8 cellular contexts compared by ENCODE assay signal in the genomic region with DNA sequence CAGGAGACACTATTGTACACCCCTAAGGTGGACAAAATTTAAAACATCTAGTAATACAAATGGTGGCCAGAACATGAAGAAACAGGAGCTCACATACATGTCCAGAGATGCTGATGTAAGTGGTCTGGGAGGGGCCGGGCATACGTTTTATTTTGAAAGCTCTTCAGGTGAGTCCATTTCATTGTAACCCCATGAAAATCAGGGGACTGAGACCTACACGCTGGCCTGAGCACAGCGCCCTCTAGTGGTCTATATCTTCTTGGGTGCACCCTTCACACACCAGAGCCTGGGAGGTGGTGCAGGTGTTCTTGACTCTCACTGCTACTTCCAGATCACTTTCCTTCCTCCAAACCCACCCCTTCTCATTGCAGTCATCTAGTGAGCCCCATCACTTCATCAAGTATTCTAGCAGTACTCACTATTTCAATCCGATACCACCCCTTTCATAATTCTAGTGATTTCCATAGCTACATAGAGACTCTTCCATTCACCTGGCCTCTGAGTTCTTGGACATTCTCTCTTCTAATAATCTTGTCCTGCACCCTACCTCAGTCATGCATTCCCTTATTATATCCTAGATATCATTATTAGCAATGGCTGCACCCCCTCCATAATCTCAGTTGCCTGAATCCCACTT. TPM values are rescaled to one million over a fixed set of nuclear protein-coding genes. Genes with fewer than 3 reads are reported as not detected.
DNase-seq lines count a peak whose midpoint lies in the region; ATAC-seq, FAIRE-seq and TF ChIP-seq lines count a peak whose summit lies in the region.

No MANE protein-coding gene starts in this region.

- 0 out of 2 replicates have a peak, but pooled peaks cover under 1% of the 10 kb centered on the region for H3K79me2 ChIP-seq in MM.1S (ENCODE audit: low read length)

- H3K4me1 Mint-ChIP-seq in effector memory CD8-positive, alpha-beta T cell (ENCODE audit: low read depth in 2 of 2), result peaks cover 2 to 4% of the 10 kb centered on the region in 2 donors

- no peak overlapping the region for H3K4me3 ChIP-seq in MM.1S (ENCODE audit: low read length)
- H3K4me3 ChIP-seq in pancreas, result no peak overlapping the region

- FAIRE-seq in D721Med (lab: Jason Lieb, UNC), result no peak
- no peak for FAIRE-seq in pancreas (lab: Jason Lieb, UNC)

- H3K4me1 ChIP-seq in MM.1S (ENCODE audit: low read length) (peaks cover 19% of the 10 kb centered on the region), pancreas (peaks cover 0 to 3% (median 0%) of the 10 kb centered on the region in 3 donors)

- TF ChIP-seq CTCF in D721Med (IDR thresholded peaks at IDR 0.05; ENCODE audit: insufficient read depth, missing control alignments) (peak; percentile 48), GM20000 (IDR thresholded peaks at IDR 0.05; ENCODE audit: extremely low read depth, missing control alignments) (peak; percentile 68), MM.1S (IDR thresholded peaks at IDR 0.05; ENCODE audit: low read length) (peak; percentile 95), pancreas (IDR thresholded peaks at IDR 0.05) (peak; percentile 61 to 72 (median 63))

- H3K4me3 Mint-ChIP-seq in effector memory CD8-positive, alpha-beta T cell, result no peak overlapping the region

- H2AFZ ChIP-seq in MM.1S (ENCODE audit: low read length), result no peak overlapping the region

- H3K27me3 ChIP-seq in MM.1S (replicated peaks; ENCODE audit: insufficient read depth, low read length) (no peaks in the 10 kb centered on the region), pancreas (no peaks in the 10 kb centered on the region)

- H3K27me3 Mint-ChIP-seq in effector memory CD8-positive, alpha-beta T cell, result peaks cover 39 to 46% of the 10 kb centered on the region in 2 donors

- no peaks in the 10 kb centered on the region for H3K9me3 Mint-ChIP-seq in effector memory CD8-positive, alpha-beta T cell

- no peak overlapping the region for H3K9ac ChIP-seq in MM.1S (ENCODE audit: low read length)

- no peaks in the 10 kb centered on the region for H4K20me1 ChIP-seq in MM.1S (ENCODE audit: insufficient read depth, low read length)

- H3K36me3 Mint-ChIP-seq in effector memory CD8-positive, alpha-beta T cell (ENCODE audit: insufficient read depth), result no peaks in the 10 kb centered on the region

- 33 to 37% methylated on average over 5 of the region's 5 CpGs for WGBS in pancreas, 2 donors

- peaks cover 19% of the 10 kb centered on the region; the same call in 1 of the 2 replicates for H3F3A ChIP-seq in MM.1S (ENCODE audit: insufficient read depth, low read length)

- no peaks in the 10 kb centered on the region for H3K9me2 ChIP-seq in MM.1S (replicated peaks; ENCODE audit: insufficient read depth, low read length)

- H3K36me3 ChIP-seq in MM.1S (replicated peaks; ENCODE audit: insufficient read depth, low read length) (no peaks in the 10 kb centered on the region), pancreas (no peaks in the 10 kb centered on the region)

- DNase-seq in D721Med (ENCODE audit: insufficient read length, low spot score) (no peak), GM20000 (ENCODE audit: low spot score) (peak; percentile 82), MM.1S (peak; percentile 85), pancreas (peak in 5 of 6 donors; percentile 28 to 60 (median 49))
- peak; percentile 78 for DNase-seq in activated CD4-positive, alpha-beta T cell treated with anti-CD3 and anti-CD28 coated beads for 48 hours
- peak; percentile 50 to 51 (median 50) for DNase-seq in effector memory CD8-positive, alpha-beta T cell

- intact Hi-C loops in pancreas (cut with DNase I), result loop anchor here in 1 of 3 donors (10.0 kb wide), 1 partner anchor 96 kb away; no protein-coding TSS in a partner anchor

- H3K4me2 ChIP-seq in MM.1S (ENCODE audit: low read depth, low read length), result no peak overlapping the region

- peak; percentile 69 for ATAC-seq in effector memory CD8-positive, alpha-beta T cell (replicated peaks)
- ATAC-seq in pancreas (peak; percentile 48 to 73 (median 60)), GM18870 (IDR thresholded peaks at IDR 0.05; ENCODE audit: unreplicated experiment) (no peak), GM21576 (IDR thresholded peaks at IDR 0.05; ENCODE audit: unreplicated experiment) (no peak)

- H3K27ac Mint-ChIP-seq in effector memory CD8-positive, alpha-beta T cell, result no peak overlapping the region

- H3K27ac ChIP-seq in MM.1S (ENCODE audit: low read length) (no peak overlapping the region), pancreas (no peak overlapping the region)

- H3K9me3 ChIP-seq in MM.1S (replicated peaks; ENCODE audit: insufficient read depth, low read length) (no peaks in the 10 kb centered on the region), pancreas (no peaks in the 10 kb centered on the region)

RNA-seq across cellular contexts. Expression of a gene that starts 4.3 kb away (rescaled TPM):
- total RNA-seq in pancreas, result 1 to 10 TPM in 2 of 6 donors, under 1 TPM in 4; 0.19 to 3.9 (median 0.81) TPM
- polyA plus RNA-seq in pancreas, result under 1 TPM; 0.07 to 0.11 TPM

RNA-seq across cellular contexts. Expression of a gene that starts 6.7 kb away (rescaled TPM):
- total RNA-seq in pancreas, result 10 to 100 TPM; 18.0 to 42.8 (median 21.9) TPM
- 1 to 10 TPM; 8.0 to 8.2 TPM for polyA plus RNA-seq in pancreas

RNA-seq across cellular contexts. Expression of a gene that starts 56.3 kb away (rescaled TPM):
- total RNA-seq in pancreas, result 10 to 100 TPM in 2 of 6 donors, 1 to 10 TPM in 4; 3.7 to 25.3 (median 7.4) TPM
- polyA plus RNA-seq in pancreas, result 1 to 10 TPM; 1.3 to 1.4 TPM

Comparison
In these comparisons a context has a peak if more than half of its experiments do, and no peak if none do; other contexts are left out.
1. ATAC-seq: peak in effector memory CD8-positive, alpha-beta T cell (single experiment) and pancreas (4 of 4); none in GM18870 (single experiment) and GM21576 (single experiment).
2. Peak in every context shown above with its lines, with median percentiles within 50 percentile points of each other: CTCF ChIP-seq.